In the genomic region with DNA sequence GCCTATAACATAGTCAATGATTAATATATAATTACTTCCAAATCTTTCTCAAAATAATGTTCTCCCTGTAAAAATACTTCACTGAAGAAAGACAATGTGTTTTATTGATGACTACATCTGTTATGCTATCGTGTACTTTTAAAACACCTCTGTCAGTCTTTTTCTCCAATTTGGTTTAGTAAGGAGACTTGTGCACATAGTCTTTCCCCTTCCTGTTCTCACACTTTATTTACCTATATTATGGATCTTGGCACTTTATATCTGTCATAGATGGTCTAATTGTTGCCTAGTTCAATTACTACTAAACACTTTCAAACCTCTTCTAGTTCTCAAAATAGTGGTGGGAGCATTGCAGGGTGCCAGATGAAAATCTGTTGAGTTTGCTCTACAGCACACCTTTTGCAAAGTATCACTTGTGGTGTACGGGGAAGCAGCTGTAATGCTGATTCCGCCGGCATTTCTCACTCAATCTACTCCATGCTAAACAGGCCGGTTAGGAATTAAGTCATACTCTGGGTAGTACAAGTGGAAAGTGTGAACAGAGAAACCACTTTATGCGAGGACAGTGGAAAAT, we compare ENCODE assay signal across 9 cellular contexts. TPM values are rescaled to one million over a fixed set of nuclear protein-coding genes. Genes with fewer than 3 reads are reported as not detected.
DNase-seq lines count a peak whose midpoint lies in the region; ATAC-seq and TF ChIP-seq lines count a peak whose summit lies in the region.
"Had no signal": no experiment of that assay in that cellular context is flagged by ENCODE, and none has a peak within 500 bp of the region (broad histone marks: within the 10 kb centered on the region; RNA-seq: fewer than 3 reads in every experiment).

No MANE protein-coding gene starts in this region.

- intact Hi-C loops in posterior cingulate gyrus (cut with DNase I), result no loop called here

- POLR2A ChIA-PET in activated CD4-positive, alpha-beta T cell treated with anti-CD3 and anti-CD28 coated beads, Interleukin-2, amount 10 ng/mL, durations not matched to agents 7 days and 5 days (lab: Charles Lee), result no interaction called here

- no peaks in the 10 kb centered on the region for H3K4me1 ChIP-seq in RWPE2 (ENCODE audit: insufficient read depth, poor library complexity, severe bottlenecking)

- no peaks in the 10 kb centered on the region for H3K36me3 ChIP-seq in RWPE2 (ENCODE audit: low read depth)

- H3K27me3 Mint-ChIP-seq in activated CD4-positive, alpha-beta T cell treated with anti-CD3 and anti-CD28 coated beads, Interleukin-2, amount 10 ng/mL, durations not matched to agents 7 days and 5 days, result peaks cover 73% of the 10 kb centered on the region
- peaks cover 39 to 66% of the 10 kb centered on the region in 2 donors for H3K27me3 Mint-ChIP-seq in stimulated activated naive B cell treated with anti-CD40 and anti-IgM and Interleukin-4, amounts not matched to agents 10 μg/mL and 1 μg/mL and 100 μg/mL, for 72 hours

- H3K36me3 Mint-ChIP-seq in activated CD4-positive, alpha-beta T cell treated with anti-CD3 and anti-CD28 coated beads, Interleukin-2, amount 10 ng/mL, durations not matched to agents 7 days and 5 days (ENCODE audit: low read depth), result no peaks in the 10 kb centered on the region
- H3K36me3 Mint-ChIP-seq in stimulated activated naive B cell treated with anti-CD40 and anti-IgM and Interleukin-4, amounts not matched to agents 10 μg/mL and 1 μg/mL and 100 μg/mL, for 72 hours, result peaks cover 2% of the 10 kb centered on the region in 2 donors

- H3K27me3 ChIP-seq in RWPE2 (ENCODE audit: insufficient read depth, poor library complexity, severe bottlenecking), result peaks cover 89% of the 10 kb centered on the region

- TF ChIP-seq CTCF in RWPE2 (IDR thresholded peaks at IDR 0.05; ENCODE audit: poor library complexity, severe bottlenecking) (no peak), fibroblast of the aortic adventitia (IDR thresholded peaks at IDR 0.05; ENCODE audit: insufficient read depth, low read length) (no peak)

- CTCF ChIA-PET in activated CD4-positive, alpha-beta T cell treated with anti-CD3 and anti-CD28 coated beads, Interleukin-2, amount 10 ng/mL, durations not matched to agents 7 days and 5 days (lab: Charles Lee), result interaction anchor here (0.9 to 1.6 kb wide), 2 partner anchors 27 to 53 kb away, joined by 3 read pairs; no protein-coding TSS in a partner anchor

- H3K27ac Mint-ChIP-seq in activated CD4-positive, alpha-beta T cell treated with anti-CD3 and anti-CD28 coated beads, Interleukin-2, amount 10 ng/mL, durations not matched to agents 7 days and 5 days, result no peak overlapping the region
- no peak overlapping the region for H3K27ac Mint-ChIP-seq in stimulated activated naive B cell treated with anti-CD40 and anti-IgM and Interleukin-4, amounts not matched to agents 10 μg/mL and 1 μg/mL and 100 μg/mL, for 72 hours

- peak overlapping the region; percentile 35 for H3K4me3 Mint-ChIP-seq in activated CD4-positive, alpha-beta T cell treated with anti-CD3 and anti-CD28 coated beads, Interleukin-2, amount 10 ng/mL, durations not matched to agents 7 days and 5 days
- peak overlapping the region; percentile 82 to 83 for H3K4me3 Mint-ChIP-seq in stimulated activated naive B cell treated with anti-CD40 and anti-IgM and Interleukin-4, amounts not matched to agents 10 μg/mL and 1 μg/mL and 100 μg/mL, for 72 hours

- H3K4me3 ChIP-seq in RWPE2 (ENCODE audit: severe bottlenecking) (peak overlapping the region; percentile 32), fibroblast of the aortic adventitia (ENCODE audit: low read depth, low read length) (peak overlapping the region; percentile 68)

- H3K4me1 Mint-ChIP-seq in activated CD4-positive, alpha-beta T cell treated with anti-CD3 and anti-CD28 coated beads, Interleukin-2, amount 10 ng/mL, durations not matched to agents 7 days and 5 days, result peaks cover 14% of the 10 kb centered on the region
- H3K4me1 Mint-ChIP-seq in stimulated activated naive B cell treated with anti-CD40 and anti-IgM and Interleukin-4, amounts not matched to agents 10 μg/mL and 1 μg/mL and 100 μg/mL, for 72 hours, result peaks cover 7 to 24% of the 10 kb centered on the region in 2 donors

- no peaks in the 10 kb centered on the region for H3K9me3 Mint-ChIP-seq in activated CD4-positive, alpha-beta T cell treated with anti-CD3 and anti-CD28 coated beads, Interleukin-2, amount 10 ng/mL, durations not matched to agents 7 days and 5 days
- no peaks in the 10 kb centered on the region for H3K9me3 Mint-ChIP-seq in stimulated activated naive B cell treated with anti-CD40 and anti-IgM and Interleukin-4, amounts not matched to agents 10 μg/mL and 1 μg/mL and 100 μg/mL, for 72 hours

- ATAC-seq in RWPE2 (ENCODE audit: low read depth), result no peak
- no peak for ATAC-seq in stimulated activated naive B cell treated with anti-CD40 and anti-IgM and Interleukin-4, amounts not matched to agents 10 μg/mL and 1 μg/mL and 100 μg/mL, for 72 hours (replicated peaks)

- H3K27ac ChIP-seq in RWPE2 (ENCODE audit: poor library complexity, severe bottlenecking), result no peak overlapping the region

- H3K9me3 ChIP-seq in RWPE2 (ENCODE audit: severe bottlenecking), result no peaks in the 10 kb centered on the region

- peak; percentile 6 for DNase-seq in activated CD4-positive, alpha-beta T cell treated with anti-CD3 and anti-CD28 coated beads, Interleukin-2, amount 10 ng/mL, durations not matched to agents 7 days and 5 days
- DNase-seq in activated CD4-positive, alpha-beta T cell treated with anti-CD3 and anti-CD28 coated beads, Interleukin-2, amount 50 U/mL, for 4 hours, result no peak
- DNase-seq in RWPE2 (ENCODE audit: low spot score) (no peak), fibroblast of the aortic adventitia (ENCODE audit: low read depth) (no peak), posterior cingulate gyrus (no peak)
- no peak for DNase-seq in stimulated activated naive B cell treated with anti-CD40 and anti-IgM and Interleukin-4, amounts not matched to agents 10 μg/mL and 1 μg/mL and 100 μg/mL, for 72 hours
- no peak for DNase-seq in effector CD8-positive, alpha-beta T cell (lab: John Stamatoyannopoulos, UW)
- DNase-seq in NK-92 treated with Interleukin-12 subunit alpha and Interleukin-12 subunit beta, amount 100 ng/mL, for 24 hours (lab: John Stamatoyannopoulos, UW), result no peak
- DNase-seq: T-helper 9 cell had no signal

RNA-seq across cellular contexts. Expression of a gene that starts 1.1 kb away (rescaled TPM):
- not detected for total RNA-seq in activated CD4-positive, alpha-beta T cell treated with anti-CD3 and anti-CD28 coated beads, Interleukin-2, amount 10 ng/mL, durations not matched to agents 7 days and 5 days
- not detected in 2 replicates for total RNA-seq in fibroblast of the aortic adventitia (ENCODE audit: low replicate concordance)
